Comparison of ENCODE assay signal across 17 cellular contexts in the genomic region with DNA sequence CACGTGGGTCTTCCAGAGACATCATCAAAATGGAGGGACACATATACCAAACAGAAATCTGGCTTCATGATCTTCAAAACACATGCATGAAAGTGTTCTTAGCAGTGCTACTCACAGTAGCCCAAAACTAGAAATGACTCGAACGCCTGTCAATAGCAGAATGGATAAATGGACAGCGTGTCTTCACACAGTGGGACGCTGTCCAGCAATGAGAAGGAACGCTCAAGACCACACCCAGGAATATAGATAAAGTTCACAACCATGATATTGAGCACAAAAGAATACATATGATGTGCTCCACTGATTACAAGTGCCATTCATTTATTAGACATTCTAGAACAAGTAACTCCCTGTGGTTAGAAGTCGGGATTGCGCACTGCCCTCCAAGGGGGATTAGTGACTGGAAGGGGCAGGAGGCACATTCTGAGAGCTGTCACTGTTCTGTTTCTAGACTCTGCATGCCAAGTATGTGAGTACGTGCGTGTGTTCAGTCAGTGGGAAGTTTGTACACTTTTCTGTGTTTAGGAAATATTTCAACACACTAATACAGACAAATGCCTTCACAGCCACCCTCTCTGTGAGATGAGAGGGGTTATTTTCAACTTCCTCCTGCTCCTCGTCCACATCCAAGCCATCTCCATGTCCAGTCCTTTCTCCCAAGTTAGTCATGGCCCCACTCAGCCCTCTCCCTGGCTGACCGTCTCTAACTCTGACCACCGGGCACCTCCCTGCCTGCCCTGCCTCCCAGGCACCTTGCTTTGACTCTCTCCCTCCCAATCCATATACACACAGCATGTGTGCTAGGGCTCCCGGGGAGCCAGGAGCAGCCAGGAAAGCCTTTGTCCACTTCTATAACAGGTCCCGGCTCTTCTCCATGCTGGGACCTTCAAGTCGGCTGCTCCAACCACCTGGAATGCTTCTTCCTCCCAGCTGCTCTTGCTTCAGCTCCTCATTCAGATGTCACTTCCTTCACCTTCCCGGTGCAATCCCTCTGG. TPM values are rescaled to one million over a fixed set of nuclear protein-coding genes. Genes with fewer than 3 reads are reported as not detected.
DNase-seq lines count a peak whose midpoint lies in the region; ATAC-seq, FAIRE-seq and TF ChIP-seq lines count a peak whose summit lies in the region.
"Had no signal": no experiment of that assay in that cellular context is flagged by ENCODE, and none has a peak within 500 bp of the region (broad histone marks: within the 10 kb centered on the region; RNA-seq: fewer than 3 reads in every experiment).

No MANE protein-coding gene starts in this region.

- H3K4me2 ChIP-seq in BLaER1 treated with 17β-estradiol and CSF1 and Interleukin-3, amounts not matched to agents 10 nM and 100 nM: peak overlapping the region in 7 of 11 experiments; percentile 41 to 97 (median 94); a peak in 13 of 22 replicates

- H3K4me3 Mint-ChIP-seq in osteocyte (ENCODE audit: unreplicated experiment): no peak overlapping the region
- H3K4me3 Mint-ChIP-seq: activated T-helper 1 cell treated with anti-CD3 and anti-CD28 coated beads, Interleukin-12 subunit alpha, Interleukin-12 subunit beta, Interleukin-2, Interleukin-4 antibody, amounts not matched to agents 30 ng/mL and 10 ng/mL and 1 ng/mL, durations not matched to agents 14 hours and 24 hours and 36 hours; T-helper 2 cell treated with Interferon-gamma antibody and Interleukin-4, amounts not matched to agents 5 μg/mL and 100 μg/mL, for 36 hours had no signal

- no peak overlapping the region for H3K9ac ChIP-seq in BLaER1 treated with 17β-estradiol and CSF1 and Interleukin-3, amounts not matched to agents 10 nM and 100 nM

- H3K27me3 Mint-ChIP-seq in osteocyte (ENCODE audit: unreplicated experiment): peaks cover 2% of the 10 kb centered on the region

- no peaks in the 10 kb centered on the region for H3K9me3 ChIP-seq in BLaER1 treated with 17β-estradiol and CSF1 and Interleukin-3, amounts not matched to agents 10 nM and 100 nM (replicated peaks in 1 of 11)
- H3K9me3 ChIP-seq: adrenal gland had no signal

- H3K27me3 ChIP-seq in BLaER1 treated with 17β-estradiol and CSF1 and Interleukin-3, amounts not matched to agents 10 nM and 100 nM: no peaks in the 10 kb centered on the region
- H3K27me3 ChIP-seq: adrenal gland had no signal

- no peaks in the 10 kb centered on the region for H3K36me3 Mint-ChIP-seq in osteocyte (ENCODE audit: unreplicated experiment)

- H3K27ac Mint-ChIP-seq in osteocyte (ENCODE audit: unreplicated experiment): no peak overlapping the region
- H3K27ac Mint-ChIP-seq: activated T-helper 1 cell treated with anti-CD3 and anti-CD28 coated beads, Interleukin-12 subunit alpha, Interleukin-12 subunit beta, Interleukin-2, Interleukin-4 antibody, amounts not matched to agents 30 ng/mL and 10 ng/mL and 1 ng/mL, durations not matched to agents 14 hours and 24 hours and 36 hours; T-helper 2 cell treated with Interferon-gamma antibody and Interleukin-4, amounts not matched to agents 5 μg/mL and 100 μg/mL, for 36 hours had no signal

- peaks cover 12 to 100% (median 93%) of the 10 kb centered on the region in 10 experiments for H3K4me1 ChIP-seq in BLaER1 treated with 17β-estradiol and CSF1 and Interleukin-3, amounts not matched to agents 10 nM and 100 nM

- no peaks in the 10 kb centered on the region for H3K9me3 Mint-ChIP-seq in osteocyte (ENCODE audit: unreplicated experiment)
- H3K9me3 Mint-ChIP-seq: activated T-helper 1 cell treated with anti-CD3 and anti-CD28 coated beads, Interleukin-12 subunit alpha, Interleukin-12 subunit beta, Interleukin-2, Interleukin-4 antibody, amounts not matched to agents 30 ng/mL and 10 ng/mL and 1 ng/mL, durations not matched to agents 14 hours and 24 hours and 36 hours; T-helper 2 cell treated with Interferon-gamma antibody and Interleukin-4, amounts not matched to agents 5 μg/mL and 100 μg/mL, for 36 hours had no signal

- ATAC-seq in GM19023 (IDR thresholded peaks at IDR 0.05; ENCODE audit: unreplicated experiment) (no peak), GM21529 (IDR thresholded peaks at IDR 0.05; ENCODE audit: unreplicated experiment) (no peak)

- no peak for FAIRE-seq in H54 (lab: Jason Lieb, UNC)
- FAIRE-seq: islet of Langerhans had no signal

- DNase-seq in H54 (ENCODE audit: insufficient read length, low spot score): peak; percentile 1
- peak; percentile 34 for DNase-seq in ecto neural progenitor cell (ENCODE audit: low spot score)
- peak; percentile 68 for DNase-seq in osteocyte (ENCODE audit: extremely low spot score, unreplicated experiment)
- DNase-seq in GM20000 (ENCODE audit: low spot score): no peak
- DNase-seq: DMS153, KBM-7, NCI-H1105, NCI-H2171, SHP77 had no signal

- peaks cover 7% of the 10 kb centered on the region for H3K4me1 Mint-ChIP-seq in osteocyte (ENCODE audit: unreplicated experiment)

- TF ChIP-seq CTCF in osteocyte (IDR thresholded peaks at IDR 0.05) (no peak), GM20000 (IDR thresholded peaks at IDR 0.05; ENCODE audit: extremely low read depth, missing control alignments) (no peak)

- H3K4me3 ChIP-seq in BLaER1 treated with 17β-estradiol and CSF1 and Interleukin-3, amounts not matched to agents 10 nM and 100 nM: no peak overlapping the region
- H3K4me3 ChIP-seq: adrenal gland had no signal

- H3K36me3 ChIP-seq in BLaER1 treated with 17β-estradiol and CSF1 and Interleukin-3, amounts not matched to agents 10 nM and 100 nM: no peaks in the 10 kb centered on the region
- H3K36me3 ChIP-seq: adrenal gland had no signal

- H4K20me1 ChIP-seq in BLaER1 treated with 17β-estradiol and CSF1 and Interleukin-3, amounts not matched to agents 10 nM and 100 nM: no peaks in the 10 kb centered on the region

- no peak for TF ChIP-seq POLR2A in H54 (IDR thresholded peaks at IDR 0.05; ENCODE audit: low read depth, low read length)

- H3K27ac ChIP-seq in BLaER1 treated with 17β-estradiol and CSF1 and Interleukin-3, amounts not matched to agents 10 nM and 100 nM: 0 out of 22 replicates have a peak overlapping the region, but pooled peaks of 1 of the 11 experiments have one; percentile 45
- H3K27ac ChIP-seq: adrenal gland had no signal

RNA-seq across cellular contexts. Expression of gene TNS1, which starts 26.9 kb away (rescaled TPM):
- total RNA-seq in osteocyte: 80.8 and 82.5 TPM in 2 replicates

RNA-seq across cellular contexts. Expression of gene RUFY4, which starts 39.4 kb away (rescaled TPM):
- total RNA-seq in osteocyte: not detected in 2 replicates
- total RNA-seq: cerebellum had no signal
